In the genomic region with DNA sequence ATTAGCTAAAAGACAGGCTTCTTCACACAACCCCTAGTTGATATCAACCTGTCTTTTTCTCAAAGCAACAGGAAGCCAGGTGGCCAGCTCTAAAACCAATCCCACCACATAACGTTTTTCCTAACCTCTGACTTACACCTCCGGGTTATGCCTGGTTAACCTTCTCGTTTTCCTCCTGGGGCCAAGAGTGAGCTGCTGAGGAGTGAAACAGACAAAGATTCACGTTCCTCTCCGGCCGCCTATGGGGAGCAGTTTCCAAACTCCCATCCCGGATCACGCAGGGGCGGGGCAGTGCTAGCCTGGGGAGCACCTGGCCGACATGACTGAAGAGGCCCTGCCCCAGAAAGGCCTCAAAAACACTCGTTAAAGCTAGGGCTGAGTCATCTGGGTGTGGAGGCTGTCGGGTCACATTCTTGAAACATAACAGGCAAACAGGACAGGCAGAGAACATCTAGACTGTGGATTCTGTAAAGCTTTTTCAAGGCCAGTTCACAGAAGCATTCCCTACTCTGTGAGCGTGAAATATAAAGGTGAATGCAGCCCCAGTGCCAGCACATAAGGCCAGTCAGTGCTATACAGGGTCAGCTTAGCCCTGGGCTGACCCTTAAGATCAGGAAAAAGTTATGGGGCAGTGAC, we compare ENCODE assay signal across 1 cellular context.
TF ChIP-seq lines count a peak whose summit lies in the region.

No MANE protein-coding gene starts in this region.

TF ChIP-seq in K562, 482 proteins besides CTCF, POLR2A, EP300 and RAD21 (continued from another document and continues in another):
- TF ChIP-seq, protein P1, sequence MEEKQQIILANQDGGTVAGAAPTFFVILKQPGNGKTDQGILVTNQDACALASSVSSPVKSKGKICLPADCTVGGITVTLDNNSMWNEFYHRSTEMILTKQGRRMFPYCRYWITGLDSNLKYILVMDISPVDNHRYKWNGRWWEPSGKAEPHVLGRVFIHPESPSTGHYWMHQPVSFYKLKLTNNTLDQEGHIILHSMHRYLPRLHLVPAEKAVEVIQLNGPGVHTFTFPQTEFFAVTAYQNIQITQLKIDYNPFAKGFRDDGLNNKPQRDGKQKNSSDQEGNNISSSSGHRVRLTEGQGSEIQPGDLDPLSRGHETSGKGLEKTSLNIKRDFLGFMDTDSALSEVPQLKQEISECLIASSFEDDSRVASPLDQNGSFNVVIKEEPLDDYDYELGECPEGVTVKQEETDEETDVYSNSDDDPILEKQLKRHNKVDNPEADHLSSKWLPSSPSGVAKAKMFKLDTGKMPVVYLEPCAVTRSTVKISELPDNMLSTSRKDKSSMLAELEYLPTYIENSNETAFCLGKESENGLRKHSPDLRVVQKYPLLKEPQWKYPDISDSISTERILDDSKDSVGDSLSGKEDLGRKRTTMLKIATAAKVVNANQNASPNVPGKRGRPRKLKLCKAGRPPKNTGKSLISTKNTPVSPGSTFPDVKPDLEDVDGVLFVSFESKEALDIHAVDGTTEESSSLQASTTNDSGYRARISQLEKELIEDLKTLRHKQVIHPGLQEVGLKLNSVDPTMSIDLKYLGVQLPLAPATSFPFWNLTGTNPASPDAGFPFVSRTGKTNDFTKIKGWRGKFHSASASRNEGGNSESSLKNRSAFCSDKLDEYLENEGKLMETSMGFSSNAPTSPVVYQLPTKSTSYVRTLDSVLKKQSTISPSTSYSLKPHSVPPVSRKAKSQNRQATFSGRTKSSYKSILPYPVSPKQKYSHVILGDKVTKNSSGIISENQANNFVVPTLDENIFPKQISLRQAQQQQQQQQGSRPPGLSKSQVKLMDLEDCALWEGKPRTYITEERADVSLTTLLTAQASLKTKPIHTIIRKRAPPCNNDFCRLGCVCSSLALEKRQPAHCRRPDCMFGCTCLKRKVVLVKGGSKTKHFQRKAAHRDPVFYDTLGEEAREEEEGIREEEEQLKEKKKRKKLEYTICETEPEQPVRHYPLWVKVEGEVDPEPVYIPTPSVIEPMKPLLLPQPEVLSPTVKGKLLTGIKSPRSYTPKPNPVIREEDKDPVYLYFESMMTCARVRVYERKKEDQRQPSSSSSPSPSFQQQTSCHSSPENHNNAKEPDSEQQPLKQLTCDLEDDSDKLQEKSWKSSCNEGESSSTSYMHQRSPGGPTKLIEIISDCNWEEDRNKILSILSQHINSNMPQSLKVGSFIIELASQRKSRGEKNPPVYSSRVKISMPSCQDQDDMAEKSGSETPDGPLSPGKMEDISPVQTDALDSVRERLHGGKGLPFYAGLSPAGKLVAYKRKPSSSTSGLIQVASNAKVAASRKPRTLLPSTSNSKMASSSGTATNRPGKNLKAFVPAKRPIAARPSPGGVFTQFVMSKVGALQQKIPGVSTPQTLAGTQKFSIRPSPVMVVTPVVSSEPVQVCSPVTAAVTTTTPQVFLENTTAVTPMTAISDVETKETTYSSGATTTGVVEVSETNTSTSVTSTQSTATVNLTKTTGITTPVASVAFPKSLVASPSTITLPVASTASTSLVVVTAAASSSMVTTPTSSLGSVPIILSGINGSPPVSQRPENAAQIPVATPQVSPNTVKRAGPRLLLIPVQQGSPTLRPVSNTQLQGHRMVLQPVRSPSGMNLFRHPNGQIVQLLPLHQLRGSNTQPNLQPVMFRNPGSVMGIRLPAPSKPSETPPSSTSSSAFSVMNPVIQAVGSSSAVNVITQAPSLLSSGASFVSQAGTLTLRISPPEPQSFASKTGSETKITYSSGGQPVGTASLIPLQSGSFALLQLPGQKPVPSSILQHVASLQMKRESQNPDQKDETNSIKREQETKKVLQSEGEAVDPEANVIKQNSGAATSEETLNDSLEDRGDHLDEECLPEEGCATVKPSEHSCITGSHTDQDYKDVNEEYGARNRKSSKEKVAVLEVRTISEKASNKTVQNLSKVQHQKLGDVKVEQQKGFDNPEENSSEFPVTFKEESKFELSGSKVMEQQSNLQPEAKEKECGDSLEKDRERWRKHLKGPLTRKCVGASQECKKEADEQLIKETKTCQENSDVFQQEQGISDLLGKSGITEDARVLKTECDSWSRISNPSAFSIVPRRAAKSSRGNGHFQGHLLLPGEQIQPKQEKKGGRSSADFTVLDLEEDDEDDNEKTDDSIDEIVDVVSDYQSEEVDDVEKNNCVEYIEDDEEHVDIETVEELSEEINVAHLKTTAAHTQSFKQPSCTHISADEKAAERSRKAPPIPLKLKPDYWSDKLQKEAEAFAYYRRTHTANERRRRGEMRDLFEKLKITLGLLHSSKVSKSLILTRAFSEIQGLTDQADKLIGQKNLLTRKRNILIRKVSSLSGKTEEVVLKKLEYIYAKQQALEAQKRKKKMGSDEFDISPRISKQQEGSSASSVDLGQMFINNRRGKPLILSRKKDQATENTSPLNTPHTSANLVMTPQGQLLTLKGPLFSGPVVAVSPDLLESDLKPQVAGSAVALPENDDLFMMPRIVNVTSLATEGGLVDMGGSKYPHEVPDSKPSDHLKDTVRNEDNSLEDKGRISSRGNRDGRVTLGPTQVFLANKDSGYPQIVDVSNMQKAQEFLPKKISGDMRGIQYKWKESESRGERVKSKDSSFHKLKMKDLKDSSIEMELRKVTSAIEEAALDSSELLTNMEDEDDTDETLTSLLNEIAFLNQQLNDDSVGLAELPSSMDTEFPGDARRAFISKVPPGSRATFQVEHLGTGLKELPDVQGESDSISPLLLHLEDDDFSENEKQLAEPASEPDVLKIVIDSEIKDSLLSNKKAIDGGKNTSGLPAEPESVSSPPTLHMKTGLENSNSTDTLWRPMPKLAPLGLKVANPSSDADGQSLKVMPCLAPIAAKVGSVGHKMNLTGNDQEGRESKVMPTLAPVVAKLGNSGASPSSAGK (IDR thresholded peaks at IDR 0.05) = peak; percentile 86
- TF ChIP-seq, protein P2, sequence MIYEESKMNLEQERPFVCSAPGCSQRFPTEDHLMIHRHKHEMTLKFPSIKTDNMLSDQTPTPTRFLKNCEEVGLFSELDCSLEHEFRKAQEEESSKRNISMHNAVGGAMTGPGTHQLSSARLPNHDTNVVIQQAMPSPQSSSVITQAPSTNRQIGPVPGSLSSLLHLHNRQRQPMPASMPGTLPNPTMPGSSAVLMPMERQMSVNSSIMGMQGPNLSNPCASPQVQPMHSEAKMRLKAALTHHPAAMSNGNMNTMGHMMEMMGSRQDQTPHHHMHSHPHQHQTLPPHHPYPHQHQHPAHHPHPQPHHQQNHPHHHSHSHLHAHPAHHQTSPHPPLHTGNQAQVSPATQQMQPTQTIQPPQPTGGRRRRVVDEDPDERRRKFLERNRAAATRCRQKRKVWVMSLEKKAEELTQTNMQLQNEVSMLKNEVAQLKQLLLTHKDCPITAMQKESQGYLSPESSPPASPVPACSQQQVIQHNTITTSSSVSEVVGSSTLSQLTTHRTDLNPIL (CRISPR knock-in tag; IDR thresholded peaks at IDR 0.05) = no peak
- TF ChIP-seq, protein P3, sequence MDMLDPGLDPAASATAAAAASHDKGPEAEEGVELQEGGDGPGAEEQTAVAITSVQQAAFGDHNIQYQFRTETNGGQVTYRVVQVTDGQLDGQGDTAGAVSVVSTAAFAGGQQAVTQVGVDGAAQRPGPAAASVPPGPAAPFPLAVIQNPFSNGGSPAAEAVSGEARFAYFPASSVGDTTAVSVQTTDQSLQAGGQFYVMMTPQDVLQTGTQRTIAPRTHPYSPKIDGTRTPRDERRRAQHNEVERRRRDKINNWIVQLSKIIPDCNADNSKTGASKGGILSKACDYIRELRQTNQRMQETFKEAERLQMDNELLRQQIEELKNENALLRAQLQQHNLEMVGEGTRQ (CRISPR knock-in tag; IDR thresholded peaks at IDR 0.05) = no peak
- TF ChIP-seq, protein P4, sequence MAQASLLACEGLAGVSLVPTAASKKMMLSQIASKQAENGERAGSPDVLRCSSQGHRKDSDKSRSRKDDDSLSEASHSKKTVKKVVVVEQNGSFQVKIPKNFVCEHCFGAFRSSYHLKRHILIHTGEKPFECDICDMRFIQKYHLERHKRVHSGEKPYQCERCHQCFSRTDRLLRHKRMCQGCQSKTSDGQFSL (CRISPR knock-in tag; IDR thresholded peaks at IDR 0.05) = no peak
- TF ChIP-seq, protein P4 (tag; IDR thresholded peaks at IDR 0.05) = no peak
- TF ChIP-seq, protein P5, sequence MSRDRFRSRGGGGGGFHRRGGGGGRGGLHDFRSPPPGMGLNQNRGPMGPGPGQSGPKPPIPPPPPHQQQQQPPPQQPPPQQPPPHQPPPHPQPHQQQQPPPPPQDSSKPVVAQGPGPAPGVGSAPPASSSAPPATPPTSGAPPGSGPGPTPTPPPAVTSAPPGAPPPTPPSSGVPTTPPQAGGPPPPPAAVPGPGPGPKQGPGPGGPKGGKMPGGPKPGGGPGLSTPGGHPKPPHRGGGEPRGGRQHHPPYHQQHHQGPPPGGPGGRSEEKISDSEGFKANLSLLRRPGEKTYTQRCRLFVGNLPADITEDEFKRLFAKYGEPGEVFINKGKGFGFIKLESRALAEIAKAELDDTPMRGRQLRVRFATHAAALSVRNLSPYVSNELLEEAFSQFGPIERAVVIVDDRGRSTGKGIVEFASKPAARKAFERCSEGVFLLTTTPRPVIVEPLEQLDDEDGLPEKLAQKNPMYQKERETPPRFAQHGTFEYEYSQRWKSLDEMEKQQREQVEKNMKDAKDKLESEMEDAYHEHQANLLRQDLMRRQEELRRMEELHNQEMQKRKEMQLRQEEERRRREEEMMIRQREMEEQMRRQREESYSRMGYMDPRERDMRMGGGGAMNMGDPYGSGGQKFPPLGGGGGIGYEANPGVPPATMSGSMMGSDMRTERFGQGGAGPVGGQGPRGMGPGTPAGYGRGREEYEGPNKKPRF (IDR thresholded peaks at IDR 0.05; ENCODE audit: low read depth, low read length) = no peak
- TF ChIP-seq PRMT5 (CRISPR knock-in tag; IDR thresholded peaks at IDR 0.05) (no peak), SRSF1 (IDR thresholded peaks at IDR 0.05; ENCODE audit: low read depth, low read length) (no peak), RBM14 (IDR thresholded peaks at IDR 0.05; ENCODE audit: borderline replicate concordance, insufficient read depth, low read depth, low read length) (no peak), TOE1 (IDR thresholded peaks at IDR 0.05; ENCODE audit: borderline replicate concordance) (no peak), TOE1 (CRISPR knock-in tag; IDR thresholded peaks at IDR 0.05; ENCODE audit: borderline replicate concordance, low read depth) (no peak), CXXC5 (CRISPR knock-in tag; IDR thresholded peaks at IDR 0.05) (peak; percentile 72), SREBF1 (IDR thresholded peaks at IDR 0.05; ENCODE audit: borderline replicate concordance, low read depth, low read length) (no peak), SIRT6 (IDR thresholded peaks at IDR 0.05; ENCODE audit: low read depth, low read length) (no peak), FOXK1 (CRISPR knock-in tag; IDR thresholded peaks at IDR 0.05; ENCODE audit: borderline replicate concordance) (no peak), HCFC1 (IDR thresholded peaks at IDR 0.05; ENCODE audit: low read depth, low read length) (no peak; the same call in 1 of the 2 replicates), COPS2 (conservative IDR thresholded peaks at IDR 0.05) (no peak), KDM4B (IDR thresholded peaks at IDR 0.05; ENCODE audit: borderline replicate concordance in 2 of 2, low read depth in 1 of 2) (no peak), ZNF707 (CRISPR knock-in tag; conservative IDR thresholded peaks at IDR 0.05) (no peak), TCFL5 (CRISPR knock-in tag; conservative IDR thresholded peaks at IDR 0.05) (no peak), ZNF347 (CRISPR knock-in tag; IDR thresholded peaks at IDR 0.05; ENCODE audit: low read depth) (no peak), RBM17 (IDR thresholded peaks at IDR 0.05; ENCODE audit: borderline replicate concordance, low read depth, low read length) (no peak), KLF10 (CRISPR knock-in tag; IDR thresholded peaks at IDR 0.05) (no peak), DMBX1 (CRISPR knock-in tag; IDR thresholded peaks at IDR 0.05; ENCODE audit: borderline replicate concordance) (peak; percentile 80; the same call in 1 of the 2 replicates), CBX3 (IDR thresholded peaks at IDR 0.05; ENCODE audit: borderline replicate concordance in 1 of 2, low read length in 2 of 2) (peak in 1 of 2 experiments; percentile 24; a peak in 1 of 3 replicates), NR2C2 (CRISPR knock-in tag; IDR thresholded peaks at IDR 0.05) (no peak), NR2C2 (tag; IDR thresholded peaks at IDR 0.05) (peak; percentile 82), ZNF584 (CRISPR knock-in tag; IDR thresholded peaks at IDR 0.05; ENCODE audit: low read depth) (no peak), HLTF (IDR thresholded peaks at IDR 0.05) (no peak), ZFPM2 (CRISPR knock-in tag; IDR thresholded peaks at IDR 0.05) (no peak), HDAC6 (IDR thresholded peaks at IDR 0.05; ENCODE audit: low read depth, low read length) (no peak), SRF (CRISPR knock-in tag; IDR thresholded peaks at IDR 0.05) (0 out of 4 replicates have a peak, but pooled peaks of 1 of the 2 experiments have one; percentile 18), KAT7 (CRISPR knock-in tag; IDR thresholded peaks at IDR 0.05; ENCODE audit: borderline replicate concordance) (no peak)
- TF ChIP-seq, protein P6, sequence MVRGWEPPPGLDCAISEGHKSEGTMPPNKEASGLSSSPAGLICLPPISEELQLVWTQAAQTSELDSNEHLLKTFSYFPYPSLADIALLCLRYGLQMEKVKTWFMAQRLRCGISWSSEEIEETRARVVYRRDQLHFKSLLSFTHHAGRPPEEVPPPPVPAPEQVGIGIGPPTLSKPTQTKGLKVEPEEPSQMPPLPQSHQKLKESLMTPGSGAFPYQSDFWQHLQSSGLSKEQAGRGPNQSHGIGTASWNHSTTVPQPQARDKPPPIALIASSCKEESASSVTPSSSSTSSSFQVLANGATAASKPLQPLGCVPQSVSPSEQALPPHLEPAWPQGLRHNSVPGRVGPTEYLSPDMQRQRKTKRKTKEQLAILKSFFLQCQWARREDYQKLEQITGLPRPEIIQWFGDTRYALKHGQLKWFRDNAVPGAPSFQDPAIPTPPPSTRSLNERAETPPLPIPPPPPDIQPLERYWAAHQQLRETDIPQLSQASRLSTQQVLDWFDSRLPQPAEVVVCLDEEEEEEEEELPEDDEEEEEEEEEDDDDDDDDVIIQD (CRISPR knock-in tag; IDR thresholded peaks at IDR 0.05) = no peak
- TF ChIP-seq, protein P7, sequence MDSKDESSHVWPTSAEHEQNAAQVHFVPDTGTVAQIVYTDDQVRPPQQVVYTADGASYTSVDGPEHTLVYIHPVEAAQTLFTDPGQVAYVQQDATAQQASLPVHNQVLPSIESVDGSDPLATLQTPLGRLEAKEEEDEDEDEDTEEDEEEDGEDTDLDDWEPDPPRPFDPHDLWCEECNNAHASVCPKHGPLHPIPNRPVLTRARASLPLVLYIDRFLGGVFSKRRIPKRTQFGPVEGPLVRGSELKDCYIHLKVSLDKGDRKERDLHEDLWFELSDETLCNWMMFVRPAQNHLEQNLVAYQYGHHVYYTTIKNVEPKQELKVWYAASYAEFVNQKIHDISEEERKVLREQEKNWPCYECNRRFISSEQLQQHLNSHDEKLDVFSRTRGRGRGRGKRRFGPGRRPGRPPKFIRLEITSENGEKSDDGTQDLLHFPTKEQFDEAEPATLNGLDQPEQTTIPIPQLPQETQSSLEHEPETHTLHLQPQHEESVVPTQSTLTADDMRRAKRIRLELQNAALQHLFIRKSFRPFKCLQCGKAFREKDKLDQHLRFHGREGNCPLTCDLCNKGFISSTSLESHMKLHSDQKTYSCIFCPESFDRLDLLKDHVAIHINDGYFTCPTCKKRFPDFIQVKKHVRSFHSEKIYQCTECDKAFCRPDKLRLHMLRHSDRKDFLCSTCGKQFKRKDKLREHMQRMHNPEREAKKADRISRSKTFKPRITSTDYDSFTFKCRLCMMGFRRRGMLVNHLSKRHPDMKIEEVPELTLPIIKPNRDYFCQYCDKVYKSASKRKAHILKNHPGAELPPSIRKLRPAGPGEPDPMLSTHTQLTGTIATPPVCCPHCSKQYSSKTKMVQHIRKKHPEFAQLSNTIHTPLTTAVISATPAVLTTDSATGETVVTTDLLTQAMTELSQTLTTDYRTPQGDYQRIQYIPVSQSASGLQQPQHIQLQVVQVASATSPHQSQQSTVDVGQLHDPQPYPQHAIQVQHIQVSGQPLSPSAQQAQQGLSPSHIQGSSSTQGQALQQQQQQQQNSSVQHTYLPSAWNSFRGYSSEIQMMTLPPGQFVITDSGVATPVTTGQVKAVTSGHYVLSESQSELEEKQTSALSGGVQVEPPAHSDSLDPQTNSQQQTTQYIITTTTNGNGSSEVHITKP (IDR thresholded peaks at IDR 0.05; ENCODE audit: partially characterized antibody) = no peak
